In the genomic region with DNA sequence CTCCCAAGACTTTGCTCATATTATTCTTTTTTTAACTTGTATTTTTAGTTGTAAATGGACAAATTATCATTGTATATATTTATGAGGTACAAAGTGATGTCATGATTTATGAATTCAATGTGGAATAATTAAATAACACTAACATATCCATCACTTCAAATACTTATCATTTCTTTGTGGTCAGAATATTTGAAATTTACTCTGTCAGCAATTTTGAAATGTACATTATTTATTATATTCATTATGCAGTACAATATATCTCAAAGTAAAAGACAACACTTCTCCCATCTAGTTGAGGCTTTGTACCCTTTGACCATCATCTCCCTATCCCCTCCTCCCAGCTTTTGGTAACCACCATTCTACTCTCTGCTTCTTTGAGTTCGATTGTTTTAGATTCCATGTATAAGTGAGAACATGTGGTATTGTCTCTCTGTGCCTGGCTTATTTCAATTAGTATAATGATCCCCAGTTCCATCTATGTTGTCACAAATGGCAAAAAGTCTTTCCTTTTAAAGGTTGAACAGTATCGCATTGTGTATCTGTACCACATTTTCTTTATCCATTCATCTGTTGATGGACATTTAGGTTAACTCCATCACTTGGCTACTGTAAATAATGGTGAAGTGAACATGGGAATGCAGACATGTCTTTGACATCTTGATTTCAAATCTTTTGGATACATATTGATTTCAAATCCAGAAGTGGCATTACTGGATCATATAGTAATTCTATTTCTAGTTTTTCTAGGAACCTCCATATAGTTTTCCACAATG, we compare ENCODE assay signal across 18 cellular contexts.
DNase-seq lines count a peak whose midpoint lies in the region; ATAC-seq, FAIRE-seq and TF ChIP-seq lines count a peak whose summit lies in the region.
"Had no signal": no experiment of that assay in that cellular context is flagged by ENCODE, and none has a peak within 500 bp of the region (broad histone marks: within the 10 kb centered on the region; RNA-seq: fewer than 3 reads in every experiment).

No MANE protein-coding gene starts in this region.

- H3K9me3 Mint-ChIP-seq in type B pancreatic cell (peaks cover 7% of the 10 kb centered on the region), Caco-2 (ENCODE audit: unreplicated experiment) (no peaks in the 10 kb centered on the region)

- H3K9me3 ChIP-seq in HepG2 (ENCODE audit: low read length) = no peaks in the 10 kb centered on the region
- no peaks in the 10 kb centered on the region for H3K9me3 ChIP-seq in right lobe of liver
- H3K9me3 ChIP-seq in SK-N-SH = no peaks in the 10 kb centered on the region
- no peaks in the 10 kb centered on the region for H3K9me3 ChIP-seq in K562 (replicated peaks; ENCODE audit: control insufficient read depth, insufficient read depth, low read depth, low read length)
- no peaks in the 10 kb centered on the region for H3K9me3 ChIP-seq in Caco-2
- H3K9me3 ChIP-seq: HAP-1 had no signal

- H3K9ac ChIP-seq in HepG2 (ENCODE audit: insufficient read depth, low read depth, low read length) = no peak overlapping the region
- no peak overlapping the region for H3K9ac ChIP-seq in SK-N-SH
- H3K9ac ChIP-seq in K562 (ENCODE audit: insufficient read depth in 1 of 2, low read depth in 2 of 2, low read length in 2 of 2) = no peak overlapping the region

- TF ChIP-seq CTCF in HepG2 (CRISPR knock-in tag; IDR thresholded peaks at IDR 0.05) (no peak), right lobe of liver (IDR thresholded peaks at IDR 0.05) (no peak), SK-N-SH (IDR thresholded peaks at IDR 0.05) (no peak), K562 (IDR thresholded peaks at IDR 0.05 in 2 of 3, conservative IDR thresholded peaks at IDR 0.05 in 1 of 3; ENCODE audit: insufficient read depth in 2 of 3, low read depth in 1 of 3, low read length in 3 of 3) (no peak), type B pancreatic cell (conservative IDR thresholded peaks at IDR 0.05) (no peak), Caco-2 (IDR thresholded peaks at IDR 0.05; ENCODE audit: insufficient read depth in 1 of 2, low read depth in 1 of 2, low read length in 1 of 2, severe bottlenecking in 1 of 2, unreplicated experiment in 1 of 2) (no peak)

- H3K4me1 ChIP-seq in HepG2 (ENCODE audit: insufficient read depth, low read length) = no peaks in the 10 kb centered on the region
- H3K4me1 ChIP-seq in right lobe of liver = no peaks in the 10 kb centered on the region
- H3K4me1 ChIP-seq in SK-N-SH (ENCODE audit: control insufficient read depth in 1 of 2, insufficient read depth in 2 of 2, low read depth in 1 of 2, low read length in 1 of 2) = no peaks in the 10 kb centered on the region
- H3K4me1 ChIP-seq in K562 (replicated peaks in 1 of 2; ENCODE audit: control insufficient read depth in 2 of 2, insufficient read depth in 2 of 2, low read length in 2 of 2) = no peaks in the 10 kb centered on the region
- no peaks in the 10 kb centered on the region for H3K4me1 ChIP-seq in Caco-2
- H3K4me1 ChIP-seq: HAP-1 had no signal

- H3K27me3 ChIP-seq in HepG2 (ENCODE audit: control insufficient read depth in 1 of 2, insufficient read depth in 2 of 2, low read length in 2 of 2) = no peaks in the 10 kb centered on the region
- H3K27me3 ChIP-seq in right lobe of liver = no peaks in the 10 kb centered on the region
- H3K27me3 ChIP-seq in SK-N-SH (ENCODE audit: insufficient read depth) = no peaks in the 10 kb centered on the region
- peaks cover 0 to 3% of the 10 kb centered on the region in 2 experiments; a peak in 2 of 5 replicates for H3K27me3 ChIP-seq in K562 (ENCODE audit: control insufficient read depth in 2 of 2, insufficient read depth in 2 of 2, low read length in 2 of 2)
- no peaks in the 10 kb centered on the region for H3K27me3 ChIP-seq in Caco-2 (replicated peaks; ENCODE audit: control insufficient read depth, insufficient read depth, low read length)

- no peak overlapping the region for H3K27ac Mint-ChIP-seq in type B pancreatic cell
- H3K27ac Mint-ChIP-seq in Caco-2 (ENCODE audit: unreplicated experiment) = no peak overlapping the region
- H3K27ac Mint-ChIP-seq: CD4-positive, alpha-beta memory T cell had no signal

- ATAC-seq in HepG2 (no peak), right lobe of liver (no peak), K562 (no peak)

- TF ChIP-seq RAD21 in HepG2 (CRISPR knock-in tag; IDR thresholded peaks at IDR 0.05) (no peak), SK-N-SH (IDR thresholded peaks at IDR 0.05; ENCODE audit: low read length) (no peak), K562 (CRISPR knock-in tag; conservative IDR thresholded peaks at IDR 0.05 in 1 of 2, IDR thresholded peaks at IDR 0.05 in 1 of 2) (no peak)

- intact Hi-C loops in HepG2 (cut with micrococcal nuclease; ENCODE audit: unreplicated experiment) = no loop called here
- intact Hi-C loops in right lobe of liver (cut with DNase I) = no loop called here
- intact Hi-C loops in K562 (cut with micrococcal nuclease) = no loop called here
- intact Hi-C loops in Caco-2 (cut with micrococcal nuclease; ENCODE audit: unreplicated experiment) = no loop called here

- H3K4me3 Mint-ChIP-seq in type B pancreatic cell = no peak overlapping the region
- no peak overlapping the region for H3K4me3 Mint-ChIP-seq in Caco-2 (ENCODE audit: unreplicated experiment)
- H3K4me3 Mint-ChIP-seq: CD4-positive, alpha-beta memory T cell had no signal

- TF ChIP-seq EP300 in HepG2 (IDR thresholded peaks at IDR 0.05; ENCODE audit: low read depth in 2 of 2, low read length in 2 of 2) (no peak), HepG2 (CRISPR knock-in tag; IDR thresholded peaks at IDR 0.05; ENCODE audit: borderline replicate concordance) (no peak), SK-N-SH (IDR thresholded peaks at IDR 0.05; ENCODE audit: borderline replicate concordance in 1 of 2, low read depth in 1 of 2, low read length in 1 of 2) (0 out of 4 replicates have a peak, but pooled peaks of 1 of the 2 experiments have one; percentile 25), K562 (IDR thresholded peaks at IDR 0.05; ENCODE audit: low read length) (no peak)

- no peaks in the 10 kb centered on the region for H3F3A ChIP-seq in SK-N-SH (replicated peaks; ENCODE audit: insufficient read depth)

- TF ChIP-seq POLR2A in HepG2 (IDR thresholded peaks at IDR 0.05; ENCODE audit: insufficient read depth in 1 of 2, low read depth in 2 of 2, low read length in 2 of 2) = no peak
- TF ChIP-seq POLR2A in right lobe of liver (IDR thresholded peaks at IDR 0.05) = no peak
- no peak for TF ChIP-seq POLR2A in K562 (conservative IDR thresholded peaks at IDR 0.05)

- H3K79me2 ChIP-seq in HepG2 (ENCODE audit: insufficient read depth, low read length) (no peaks in the 10 kb centered on the region), SK-N-SH (ENCODE audit: insufficient read depth) (no peaks in the 10 kb centered on the region), K562 (ENCODE audit: control insufficient read depth, insufficient read depth, low read length) (no peaks in the 10 kb centered on the region)

- in situ Hi-C loops in HepG2 (cut with HindIII; ENCODE audit: extremely low pct_ligation_motif_present, low pct_unique_long_range_greater_than_20kb) (no loop called here), K562 (cut with MboI) (no loop called here)

- 49% methylated on average over 2 of the region's 2 CpGs for WGBS in HepG2 (ENCODE audit: low lambda C conversion rate)
- WGBS in right lobe of liver (ENCODE audit: insufficient coverage, low coverage, low lambda C conversion rate, missing lambda C conversion rate) = 73% methylated on average over 2 of the region's 2 CpGs
- 43% methylated on average over 2 of the region's 2 CpGs for WGBS in SK-N-SH (ENCODE audit: low lambda C conversion rate)
- WGBS in K562 (ENCODE audit: insufficient coverage, low coverage, missing lambda C conversion rate) = 0% methylated on average over 2 of the region's 2 CpGs

- no peak overlapping the region for H3K27ac ChIP-seq in HepG2 (ENCODE audit: extremely low read length, insufficient read depth, low read length)
- no peak overlapping the region for H3K27ac ChIP-seq in right lobe of liver
- no peak overlapping the region for H3K27ac ChIP-seq in SK-N-SH (ENCODE audit: low read depth in 2 of 2, low read length in 1 of 2)
- H3K27ac ChIP-seq in K562 (ENCODE audit: extremely low read depth, low read depth, low read length) = no peak overlapping the region
- H3K27ac ChIP-seq: 22Rv1 had no signal

- DNase-seq in HepG2 (ENCODE audit: low spot score) = no peak
- DNase-seq in right lobe of liver = no peak
- no peak for DNase-seq in SK-N-SH
- DNase-seq in K562 (ENCODE audit: extremely low read depth in 1 of 4, low spot score in 3 of 4) = no peak
- no peak for DNase-seq in type B pancreatic cell (ENCODE audit: extremely low spot score, unreplicated experiment)
- DNase-seq in Caco-2 = no peak
- DNase-seq: ACHN; C1 segment of cervical spinal cord; CD4-positive, alpha-beta memory T cell; COR-L47; DMS153; DND-41; GOT3 had no signal

- CTCF ChIA-PET in HepG2 (lab: Yijun Ruan, JAX; ENCODE audit: low intra/inter-chr PET ratio, low total read pairs) = no interaction called here
- CTCF ChIA-PET in SK-N-SH (lab: Yijun Ruan, JAX) = no interaction called here
- CTCF ChIA-PET in K562 (lab: Yijun Ruan, JAX; ENCODE audit: low intra/inter-chr PET ratio) = no interaction called here
- CTCF ChIA-PET in Caco-2 (lab: Charles Lee) = no interaction called here

- H4K20me1 ChIP-seq in HepG2 (ENCODE audit: insufficient read depth, low read length) = no peaks in the 10 kb centered on the region
- no peaks in the 10 kb centered on the region for H4K20me1 ChIP-seq in SK-N-SH (ENCODE audit: insufficient read depth)
- no peaks in the 10 kb centered on the region for H4K20me1 ChIP-seq in K562 (replicated peaks; ENCODE audit: control insufficient read depth, insufficient read depth, low read length)

- H3K9me1 ChIP-seq in K562 (ENCODE audit: control insufficient read depth, insufficient read depth, low read length) = no peaks in the 10 kb centered on the region

- FAIRE-seq in HepG2 (lab: Jason Lieb, UNC) (no peak), K562 (lab: Jason Lieb, UNC) (no peak)
- FAIRE-seq: A204.1, G401.6, H54 had no signal

- H3K4me2 ChIP-seq in HepG2 (ENCODE audit: low read depth, low read length) = no peak overlapping the region
- H3K4me2 ChIP-seq in SK-N-SH = no peak overlapping the region
- no peak overlapping the region for H3K4me2 ChIP-seq in K562 (ENCODE audit: insufficient read depth, low read length)

- no peaks in the 10 kb centered on the region for H3K36me3 Mint-ChIP-seq in type B pancreatic cell
- H3K36me3 Mint-ChIP-seq in Caco-2 (ENCODE audit: insufficient read depth, unreplicated experiment) = no peaks in the 10 kb centered on the region

- H3K4me1 Mint-ChIP-seq in type B pancreatic cell (ENCODE audit: unreplicated experiment) = no peaks in the 10 kb centered on the region
- no peaks in the 10 kb centered on the region for H3K4me1 Mint-ChIP-seq in Caco-2 (ENCODE audit: low read depth, unreplicated experiment)
- H3K4me1 Mint-ChIP-seq: CD4-positive, alpha-beta memory T cell had no signal

- BruUV-seq in HepG2 (replicated peaks; lab: Mats Ljungman, UMichigan) = no TSS peak
- BruUV-seq in K562 (replicated peaks; lab: Mats Ljungman, UMichigan) = no TSS peak
- BruUV-seq in Caco-2 (replicated peaks; lab: Mats Ljungman, UMichigan) = no TSS peak

- no peaks in the 10 kb centered on the region for H3K9me2 ChIP-seq in SK-N-SH

- H2AFZ ChIP-seq in HepG2 (ENCODE audit: low read length) (no peak overlapping the region), SK-N-SH (ENCODE audit: low read depth) (no peak overlapping the region), K562 (ENCODE audit: low read depth, low read length) (no peak overlapping the region)

- H3K27me3 Mint-ChIP-seq in type B pancreatic cell (no peaks in the 10 kb centered on the region), Caco-2 (ENCODE audit: insufficient read depth, unreplicated experiment) (peaks cover 16% of the 10 kb centered on the region)

- no peak overlapping the region for H3K4me3 ChIP-seq in HepG2 (replicated peaks in 1 of 3; ENCODE audit: insufficient read depth in 1 of 3, low read depth in 2 of 3, low read length in 3 of 3)
- H3K4me3 ChIP-seq in right lobe of liver = no peak overlapping the region
- no peak overlapping the region for H3K4me3 ChIP-seq in SK-N-SH (ENCODE audit: low read depth in 2 of 2, low read length in 1 of 2)
- no peak overlapping the region for H3K4me3 ChIP-seq in K562
- no peak overlapping the region for H3K4me3 ChIP-seq in Caco-2 (ENCODE audit: low read depth, low read length)
- H3K4me3 ChIP-seq: HAP-1 had no signal

- POLR2A ChIA-PET in HepG2 (lab: Yijun Ruan, JAX) (no interaction called here), SK-N-SH (lab: Yijun Ruan, JAX) (no interaction called here), K562 (lab: Yijun Ruan, JAX) (no interaction called here), Caco-2 (lab: Charles Lee) (no interaction called here)

- H3K36me3 ChIP-seq in HepG2 (replicated peaks in 1 of 2; ENCODE audit: control insufficient read depth in 1 of 2, insufficient read depth in 2 of 2, low read length in 2 of 2) (no peaks in the 10 kb centered on the region), right lobe of liver (no peaks in the 10 kb centered on the region), SK-N-SH (replicated peaks in 1 of 2; ENCODE audit: control insufficient read depth in 1 of 2, insufficient read depth in 2 of 2, low read length in 1 of 2) (no peaks in the 10 kb centered on the region), K562 (ENCODE audit: control insufficient read depth, insufficient read depth, low read length) (no peaks in the 10 kb centered on the region), Caco-2 (ENCODE audit: control insufficient read depth, insufficient read depth, low read length) (no peaks in the 10 kb centered on the region)
- H3K36me3 ChIP-seq: HAP-1 had no signal

Comparison
In these comparisons a context has a peak if more than half of its experiments do, and no peak if none do; other contexts are left out.
1. Of the 241 proteins assayed by ChIP-seq in both HepG2 and K562: peak only in HepG2: none; only in K562: MAFG; in both: MAFF and MAFK; in neither: 237; mixed calls (peak in some experiments, not most) for 1.